Comparison of ENCODE assay signal across 8 cellular contexts in genomic region chr11:64803846-64804345, GRCh38. TPM values are rescaled to one million over a fixed set of nuclear protein-coding genes. Genes with fewer than 3 reads are reported as not detected.
A peak's percentile ranks its signal among the peaks of the same experiment; 100 is the strongest.
DNase-seq lines count a peak whose midpoint lies in the region; ATAC-seq, FAIRE-seq and TF ChIP-seq lines count a peak whose summit lies in the region.

No MANE protein-coding gene starts in this region.

- H2BK15ac ChIP-seq in H1 (ENCODE audit: low read length): no peak overlapping the region

- H3K9me3 Mint-ChIP-seq in naive thymus-derived CD8-positive, alpha-beta T cell: no peaks in the 10 kb centered on the region

- no peak overlapping the region for H2AK5ac ChIP-seq in H1 (ENCODE audit: low read depth, low read length)

- peaks cover 0 to 14% (median 5%) of the 10 kb centered on the region in 4 experiments; a peak in 5 of 7 replicates for H3K4me1 ChIP-seq in H1 (replicated peaks in 1 of 4; ENCODE audit: control insufficient read depth in 3 of 4, insufficient read depth in 4 of 4, low read length in 3 of 4)

- POLR2A ChIA-PET in BJ (lab: Charles Lee): no interaction called here
- POLR2A ChIA-PET in H1 (lab: Charles Lee; ENCODE audit: partially characterized antibody): interaction anchor here (0.7 to 2.2 kb wide), 10 partner anchors 9 to 293 kb away, joined by 3 to 6 read pairs (median 4); partner anchors contain the start of genes EHD1 and VPS51
- POLR2A ChIA-PET in naive thymus-derived CD8-positive, alpha-beta T cell (lab: Charles Lee): interaction anchor here (0.5 to 7.3 kb wide), 11 partner anchors 10 to 314 kb away, joined by 3 to 135 read pairs (median 8); partner anchors contain the start of genes CDC42BPG, RASGRP2, SF1 and ZNHIT2

- peak overlapping the region; percentile 52 for H3K4me3 ChIP-seq in BJ (ENCODE audit: low read depth, low read length)
- peak overlapping the region; percentile 53 to 77 (median 66) for H3K4me3 ChIP-seq in H1 (ENCODE audit: extremely low read depth in 1 of 4, insufficient read depth in 2 of 4, low read depth in 3 of 4, low read length in 4 of 4)

- TF ChIP-seq EP300 in H1 (IDR thresholded peaks at IDR 0.05; ENCODE audit: borderline replicate concordance in 1 of 2, low read depth in 2 of 2, low read length in 2 of 2): no peak

- no peak overlapping the region for H2BK12ac ChIP-seq in H1 (ENCODE audit: low read depth, low read length)

- H3K27ac Mint-ChIP-seq in naive thymus-derived CD8-positive, alpha-beta T cell: peak overlapping the region; percentile 79 to 95 (median 92)

- DNase-seq in BJ (ENCODE audit: low read depth) (no peak), NCI-H2196 treated with DMSO at 0.1 percent for 48 hours (lab: John Stamatoyannopoulos, UW; ENCODE audit: unreplicated experiment) (peak; percentile 76), H1 (ENCODE audit: low read depth in 1 of 2, low spot score in 2 of 2) (no peak), SK-N-DZ (ENCODE audit: low spot score) (no peak), DMS79 treated with DMSO at 0.1 percent for 48 hours (lab: John Stamatoyannopoulos, UW) (no peak), HT-29 (ENCODE audit: low spot score) (no peak)
- DNase-seq in naive thymus-derived CD8-positive, alpha-beta T cell: no peak

- H4K20me1 ChIP-seq in H1 (replicated peaks in 1 of 2; ENCODE audit: control insufficient read depth in 1 of 2, insufficient read depth in 2 of 2, low read length in 2 of 2): peaks cover 0 to 6% of the 10 kb centered on the region in 2 experiments

- no peak overlapping the region for H2BK120ac ChIP-seq in H1 (replicated peaks; ENCODE audit: low read depth, low read length)

- H3K9ac ChIP-seq in H1 (replicated peaks in 1 of 4; ENCODE audit: extremely low read depth in 1 of 4, low read depth in 3 of 4, low read length in 3 of 4): peak overlapping the region in 3 of 4 experiments; percentile 36 to 70 (median 38); a peak in 3 of 7 replicates

- no peak overlapping the region for H3K56ac ChIP-seq in H1 (replicated peaks; ENCODE audit: insufficient read length, low read depth, low read length)

- CTCF ChIA-PET in BJ (lab: Yijun Ruan, JAX): interaction anchor here (0.5 to 0.9 kb wide), 3 partner anchors 16 to 375 kb away, joined by 3 read pairs; no protein-coding TSS in a partner anchor
- CTCF ChIA-PET in H1 (lab: Charles Lee; ENCODE audit: partially characterized antibody): interaction anchor here (0.8 to 2.4 kb wide), 15 partner anchors 9 to 398 kb away, joined by 3 to 18 read pairs (median 4); no protein-coding TSS in a partner anchor

- peaks cover 20 to 51% (median 47%) of the 10 kb centered on the region in 4 donors for H3K4me1 Mint-ChIP-seq in naive thymus-derived CD8-positive, alpha-beta T cell

- 0 out of 2 replicates have a peak overlapping the region, but pooled peaks have one; percentile 57 for H3K27ac ChIP-seq in H1 (ENCODE audit: low read depth, low read length)

- H3K4me3 Mint-ChIP-seq in naive thymus-derived CD8-positive, alpha-beta T cell: peak overlapping the region; percentile 81 to 91 (median 87)

- H3K27me3 ChIP-seq in BJ (ENCODE audit: control insufficient read depth, insufficient read depth, low read length) (no peaks in the 10 kb centered on the region), H1 (replicated peaks in 1 of 4; ENCODE audit: control insufficient read depth in 3 of 4, extremely low read depth in 1 of 4, insufficient read depth in 3 of 4, low read length in 3 of 4) (no peaks in the 10 kb centered on the region)

- peak overlapping the region; percentile 40 for H4K5ac ChIP-seq in H1 (ENCODE audit: insufficient read length, low read depth, low read length)

- H3K36me3 ChIP-seq in BJ (ENCODE audit: control insufficient read depth, insufficient read depth, low read length): peaks cover 22% of the 10 kb centered on the region
- H3K36me3 ChIP-seq in H1 (ENCODE audit: control insufficient read depth in 2 of 4, insufficient read depth in 4 of 4, low read length in 3 of 4): peaks cover 7 to 14% (median 11%) of the 10 kb centered on the region in 4 experiments; a peak in 6 of 8 replicates

- ATAC-seq in naive thymus-derived CD8-positive, alpha-beta T cell: no peak
- no peak for ATAC-seq in HG03280 (IDR thresholded peaks at IDR 0.05; ENCODE audit: unreplicated experiment)

- H3K23me2 ChIP-seq in H1 (ENCODE audit: low read depth, low read length): peaks cover 8% of the 10 kb centered on the region; the same call in 1 of the 2 replicates

- 0 out of 2 replicates have a peak overlapping the region, but pooled peaks have one; percentile 35 for H2BK5ac ChIP-seq in H1 (ENCODE audit: low read depth, low read length)

- no peaks in the 10 kb centered on the region; the same call in 1 of the 2 replicates for H3K79me1 ChIP-seq in H1 (ENCODE audit: low read depth, low read length)

- no peak overlapping the region for H2BK20ac ChIP-seq in H1 (ENCODE audit: low read length)

- no peak overlapping the region for H3K4ac ChIP-seq in H1 (replicated peaks; ENCODE audit: insufficient read length, low read depth, low read length)

- peak overlapping the region; percentile 24 for H3K18ac ChIP-seq in H1 (ENCODE audit: extremely low read depth, low read length)

- no peak overlapping the region for H3K23ac ChIP-seq in H1 (ENCODE audit: insufficient read length)

- H3K27me3 Mint-ChIP-seq in naive thymus-derived CD8-positive, alpha-beta T cell: no peaks in the 10 kb centered on the region

- H3K36me3 Mint-ChIP-seq in naive thymus-derived CD8-positive, alpha-beta T cell: peaks cover 0 to 35% (median 11%) of the 10 kb centered on the region in 3 donors

- peak overlapping the region; percentile 79 to 90 for H3K4me2 ChIP-seq in H1 (ENCODE audit: insufficient read depth in 1 of 2, low read depth in 2 of 2, low read length in 2 of 2)

- no peaks in the 10 kb centered on the region for H3K79me2 ChIP-seq in H1 (ENCODE audit: control insufficient read depth in 1 of 2, insufficient read depth in 2 of 2, low read length in 2 of 2)

- no peak for FAIRE-seq in H1 (lab: Jason Lieb, UNC)

- no peak for TF ChIP-seq RAD21 in H1 (IDR thresholded peaks at IDR 0.05 in 1 of 2, conservative IDR thresholded peaks at IDR 0.05 in 1 of 2; ENCODE audit: low read depth in 2 of 2, low read length in 2 of 2)

- TF ChIP-seq POLR2A in H1 (IDR thresholded peaks at IDR 0.05; ENCODE audit: control extremely low read depth in 1 of 2, low read depth in 2 of 2, low read length in 2 of 2): no peak

- 43% methylated on average over 13 of the region's 15 CpGs; no CpG with 5 or more reads in 1 of the 2 experiments for WGBS in H1 (ENCODE audit: extremely low coverage in 1 of 2, insufficient coverage in 1 of 2, insufficient read length in 1 of 2, insufficient replicate concordance in 2 of 2, low coverage in 1 of 2, low lambda C conversion rate in 2 of 2, missing lambda C conversion rate in 1 of 2), 2 experiments

- H4K91ac ChIP-seq in H1 (replicated peaks; ENCODE audit: insufficient read length, low read length): no peak overlapping the region

- TF ChIP-seq CTCF in BJ (IDR thresholded peaks at IDR 0.05; ENCODE audit: insufficient read depth, low read depth, low read length) (no peak), H1 (IDR thresholded peaks at IDR 0.05; ENCODE audit: control extremely low read depth in 1 of 3, insufficient read depth in 1 of 3, low read depth in 1 of 3, low read length in 3 of 3) (no peak)

- no peaks in the 10 kb centered on the region for H3K9me3 ChIP-seq in H1 (ENCODE audit: insufficient read depth in 2 of 2, low read depth in 1 of 2, low read length in 1 of 2)

- no peak overlapping the region for H4K8ac ChIP-seq in H1 (ENCODE audit: extremely low read depth, insufficient read depth, low read length)

- no peak overlapping the region for H3K14ac ChIP-seq in H1 (ENCODE audit: insufficient read length)

- H2AFZ ChIP-seq in H1 (ENCODE audit: low read length): no peak overlapping the region

RNA-seq across cellular contexts. Expression of gene MAP4K2, which starts 0.9 kb away (rescaled TPM):
- polyA plus RNA-seq in BJ (2011; rRNA removed): 9.4 and 22.4 TPM in 2 replicates
- polyA minus RNA-seq in BJ (2011; rRNA and poly(A)+ RNA removed): 13.1 and 13.5 TPM in 2 replicates
- 20.7 and 24.0 TPM in 2 replicates for total RNA-seq in H1 (2021; fragmentation: NEBNext Ultra II Directional; extraction: Animal tissue kit (Norgen Biotek cat#: 25700))
- 20.1 and 25.3 TPM in 2 replicates for polyA plus RNA-seq in H1 (2011; rRNA removed)
- 22.2 TPM for polyA plus RNA-seq in H1 (2011; cell fraction: cytosol; rRNA removed)
- polyA plus RNA-seq in H1 (2011; cell fraction: nucleus; rRNA removed): 54.2 TPM
- 14.0 to 19.1 TPM (median 15.9 TPM) in 4 replicates for polyA plus RNA-seq in H1 (2012, experiment 1 of 2)
- polyA plus RNA-seq in H1 (2012, experiment 2 of 2): 12.9 TPM
- polyA plus RNA-seq in H1 (2013, experiment 1 of 2): 11.2 TPM
- polyA plus RNA-seq in H1 (2013, experiment 2 of 2): 12.0 TPM
- 18.5 and 20.3 TPM in 2 replicates for polyA minus RNA-seq in H1 (2011; rRNA and poly(A)+ RNA removed)
- 11.0 TPM for polyA minus RNA-seq in H1 (2011; cell fraction: cytosol; rRNA and poly(A)+ RNA removed)
- 11.6 TPM for polyA minus RNA-seq in H1 (2011; cell fraction: nucleus; rRNA and poly(A)+ RNA removed)
- 100 to 1,000 TPM; 128 to 135 TPM for total RNA-seq in naive thymus-derived CD8-positive, alpha-beta T cell
- polyA plus RNA-seq in naive thymus-derived CD8-positive, alpha-beta T cell: 10 to 100 TPM; 26.6 to 55.5 (median 30.3) TPM
- polyA plus RNA-seq in SK-N-DZ (2014; cell fraction: cytosol; rRNA removed): 12.7 and 32.3 TPM in 2 replicates
- polyA plus RNA-seq in SK-N-DZ (2014; cell fraction: nucleus; rRNA removed): 62.1 and 80.6 TPM in 2 replicates
- 44.4 and 57.0 TPM in 2 replicates for total RNA-seq in HT-29 (2014; rRNA removed; shearing (Covaris generic))

RNA-seq across cellular contexts. Expression of gene MEN1, which starts 6.5 kb away (rescaled TPM):
- 14.4 and 27.8 TPM in 2 replicates for polyA plus RNA-seq in BJ (2011; rRNA removed)
- polyA minus RNA-seq in BJ (2011; rRNA and poly(A)+ RNA removed): 13.4 and 15.4 TPM in 2 replicates
- 56.3 and 56.9 TPM in 2 replicates for total RNA-seq in H1 (2021; fragmentation: NEBNext Ultra II Directional; extraction: Animal tissue kit (Norgen Biotek cat#: 25700))
- 47.2 and 78.5 TPM in 2 replicates for polyA plus RNA-seq in H1 (2011; rRNA removed)
- polyA plus RNA-seq in H1 (2011; cell fraction: cytosol; rRNA removed): 43.0 TPM
- 97.2 TPM for polyA plus RNA-seq in H1 (2011; cell fraction: nucleus; rRNA removed)
- 37.5 to 59.8 TPM (median 54.2 TPM) in 4 replicates for polyA plus RNA-seq in H1 (2012, experiment 1 of 2)
- 53.7 TPM for polyA plus RNA-seq in H1 (2012, experiment 2 of 2)
- polyA plus RNA-seq in H1 (2013, experiment 1 of 2): 63.6 TPM
- 66.9 TPM for polyA plus RNA-seq in H1 (2013, experiment 2 of 2)
- 22.9 and 27.9 TPM in 2 replicates for polyA minus RNA-seq in H1 (2011; rRNA and poly(A)+ RNA removed)
- polyA minus RNA-seq in H1 (2011; cell fraction: cytosol; rRNA and poly(A)+ RNA removed): 32.7 TPM
- 27.2 TPM for polyA minus RNA-seq in H1 (2011; cell fraction: nucleus; rRNA and poly(A)+ RNA removed)
- 10 to 100 TPM; 50.7 to 54.1 TPM for total RNA-seq in naive thymus-derived CD8-positive, alpha-beta T cell
- 10 to 100 TPM; 22.1 to 57.4 (median 36.1) TPM for polyA plus RNA-seq in naive thymus-derived CD8-positive, alpha-beta T cell
- 21.2 and 26.8 TPM in 2 replicates for polyA plus RNA-seq in SK-N-DZ (2014; cell fraction: cytosol; rRNA removed)
- 40.7 and 64.0 TPM in 2 replicates for polyA plus RNA-seq in SK-N-DZ (2014; cell fraction: nucleus; rRNA removed)
- total RNA-seq in HT-29 (2014; rRNA removed; shearing (Covaris generic)): 35.1 and 38.0 TPM in 2 replicates

RNA-seq across cellular contexts. Expression of gene SF1, which starts 25.6 kb away (rescaled TPM):
- polyA plus RNA-seq in BJ (2011; rRNA removed) (40.3 and 41.7 TPM in 2 replicates), H1 (2011; rRNA removed) (72.7 and 110 TPM in 2 replicates)
- polyA minus RNA-seq in BJ (2011; rRNA and poly(A)+ RNA removed): 36.8 and 46.0 TPM in 2 replicates
- 353 and 365 TPM in 2 replicates for total RNA-seq in H1 (2021; fragmentation: NEBNext Ultra II Directional; extraction: Animal tissue kit (Norgen Biotek cat#: 25700))
- 70.0 TPM for polyA plus RNA-seq in H1 (2011; cell fraction: cytosol; rRNA removed)
- 197 TPM for polyA plus RNA-seq in H1 (2011; cell fraction: nucleus; rRNA removed)
- 259 to 328 TPM (median 273 TPM) in 4 replicates for polyA plus RNA-seq in H1 (2012, experiment 1 of 2)
- polyA plus RNA-seq in H1 (2012, experiment 2 of 2): 150 TPM
- 194 TPM for polyA plus RNA-seq in H1 (2013, experiment 1 of 2)
- 181 TPM for polyA plus RNA-seq in H1 (2013, experiment 2 of 2)
- polyA minus RNA-seq in H1 (2011; rRNA and poly(A)+ RNA removed): 75.9 and 88.7 TPM in 2 replicates
- polyA minus RNA-seq in H1 (2011; cell fraction: cytosol; rRNA and poly(A)+ RNA removed): 107 TPM
- 210 TPM for polyA minus RNA-seq in H1 (2011; cell fraction: nucleus; rRNA and poly(A)+ RNA removed)
- total RNA-seq in naive thymus-derived CD8-positive, alpha-beta T cell: 1,000 to 10,000 TPM; 1,030 to 1,057 TPM
- 100 to 1,000 TPM in 1 of 3 donors, 10 to 100 TPM in 2; 87.0 to 138 (median 96.6) TPM for polyA plus RNA-seq in naive thymus-derived CD8-positive, alpha-beta T cell
- 143 and 178 TPM in 2 replicates for polyA plus RNA-seq in SK-N-DZ (2014; cell fraction: cytosol; rRNA removed)
- polyA plus RNA-seq in SK-N-DZ (2014; cell fraction: nucleus; rRNA removed): 181 and 258 TPM in 2 replicates
- total RNA-seq in HT-29 (2014; rRNA removed; shearing (Covaris generic)): 193 and 251 TPM in 2 replicates

RNA-seq across cellular contexts. Expression of gene CDC42BPG, which starts 40.6 kb away (rescaled TPM):
- 0.01 and 0.02 TPM in 2 replicates for polyA plus RNA-seq in BJ (2011; rRNA removed)
- not detected in 2 replicates for polyA minus RNA-seq in BJ (2011; rRNA and poly(A)+ RNA removed)
- 10.6 and 12.3 TPM in 2 replicates for total RNA-seq in H1 (2021; fragmentation: NEBNext Ultra II Directional; extraction: Animal tissue kit (Norgen Biotek cat#: 25700))
- polyA plus RNA-seq in H1 (2011; rRNA removed): 3.7 and 6.7 TPM in 2 replicates
- polyA plus RNA-seq in H1 (2011; cell fraction: cytosol; rRNA removed): 5.9 TPM
- 27.1 TPM for polyA plus RNA-seq in H1 (2011; cell fraction: nucleus; rRNA removed)
- 6.2 to 12.1 TPM (median 10.3 TPM) in 4 replicates for polyA plus RNA-seq in H1 (2012, experiment 1 of 2)
- 4.7 TPM for polyA plus RNA-seq in H1 (2012, experiment 2 of 2)
- polyA plus RNA-seq in H1 (2013, experiment 1 of 2): 4.8 TPM
- polyA plus RNA-seq in H1 (2013, experiment 2 of 2): 3.8 TPM
- 4.5 and 4.9 TPM in 2 replicates for polyA minus RNA-seq in H1 (2011; rRNA and poly(A)+ RNA removed)
- 7.4 TPM for polyA minus RNA-seq in H1 (2011; cell fraction: cytosol; rRNA and poly(A)+ RNA removed)
- 20.2 TPM for polyA minus RNA-seq in H1 (2011; cell fraction: nucleus; rRNA and poly(A)+ RNA removed)
- total RNA-seq in naive thymus-derived CD8-positive, alpha-beta T cell: 10 to 100 TPM in 1 of 2 experiments, 1 to 10 TPM in 1; 9.0 to 10.3 TPM
- polyA plus RNA-seq in naive thymus-derived CD8-positive, alpha-beta T cell: under 1 TPM; 0.09 to 0.38 (median 0.13) TPM
- polyA plus RNA-seq in SK-N-DZ (2014; cell fraction: cytosol; rRNA removed): 0.17 and 0.73 TPM in 2 replicates
- 1.4 and 1.8 TPM in 2 replicates for polyA plus RNA-seq in SK-N-DZ (2014; cell fraction: nucleus; rRNA removed)
- total RNA-seq in HT-29 (2014; rRNA removed; shearing (Covaris generic)): 22.7 and 24.7 TPM in 2 replicates

RNA-seq across cellular contexts. Expression of gene PYGM, which starts 44.1 kb away (rescaled TPM):
- polyA plus RNA-seq in BJ (2011; rRNA removed) (0.10 TPM in 2 replicates), H1 (2011; rRNA removed) (10.0 and 15.2 TPM in 2 replicates)
- 0.15 TPM in 1 of 2 replicates, not detected in the other for polyA minus RNA-seq in BJ (2011; rRNA and poly(A)+ RNA removed)
- 9.6 and 9.7 TPM in 2 replicates for total RNA-seq in H1 (2021; fragmentation: NEBNext Ultra II Directional; extraction: Animal tissue kit (Norgen Biotek cat#: 25700))
- 10.4 TPM for polyA plus RNA-seq in H1 (2011; cell fraction: cytosol; rRNA removed)
- 20.9 TPM for polyA plus RNA-seq in H1 (2011; cell fraction: nucleus; rRNA removed)
- 9.2 to 15.4 TPM (median 13.0 TPM) in 4 replicates for polyA plus RNA-seq in H1 (2012, experiment 1 of 2)
- polyA plus RNA-seq in H1 (2012, experiment 2 of 2): 11.5 TPM
- 6.9 TPM for polyA plus RNA-seq in H1 (2013, experiment 1 of 2)
- 6.3 TPM for polyA plus RNA-seq in H1 (2013, experiment 2 of 2)
- polyA minus RNA-seq in H1 (2011; rRNA and poly(A)+ RNA removed): 13.2 and 16.4 TPM in 2 replicates
- polyA minus RNA-seq in H1 (2011; cell fraction: cytosol; rRNA and poly(A)+ RNA removed): 12.3 TPM
- 5.4 TPM for polyA minus RNA-seq in H1 (2011; cell fraction: nucleus; rRNA and poly(A)+ RNA removed)
- total RNA-seq in naive thymus-derived CD8-positive, alpha-beta T cell: 10 to 100 TPM; 13.0 to 18.4 TPM
- polyA plus RNA-seq in naive thymus-derived CD8-positive, alpha-beta T cell: under 1 TPM; 0.09 to 0.50 (median 0.49) TPM
- polyA plus RNA-seq in SK-N-DZ (2014; cell fraction: cytosol; rRNA removed): 9.8 and 11.6 TPM in 2 replicates
- polyA plus RNA-seq in SK-N-DZ (2014; cell fraction: nucleus; rRNA removed): 7.5 and 9.4 TPM in 2 replicates
- 0.16 and 0.23 TPM in 2 replicates for total RNA-seq in HT-29 (2014; rRNA removed; shearing (Covaris generic))
